1 cellular context compared by ENCODE assay signal in the genomic region with DNA sequence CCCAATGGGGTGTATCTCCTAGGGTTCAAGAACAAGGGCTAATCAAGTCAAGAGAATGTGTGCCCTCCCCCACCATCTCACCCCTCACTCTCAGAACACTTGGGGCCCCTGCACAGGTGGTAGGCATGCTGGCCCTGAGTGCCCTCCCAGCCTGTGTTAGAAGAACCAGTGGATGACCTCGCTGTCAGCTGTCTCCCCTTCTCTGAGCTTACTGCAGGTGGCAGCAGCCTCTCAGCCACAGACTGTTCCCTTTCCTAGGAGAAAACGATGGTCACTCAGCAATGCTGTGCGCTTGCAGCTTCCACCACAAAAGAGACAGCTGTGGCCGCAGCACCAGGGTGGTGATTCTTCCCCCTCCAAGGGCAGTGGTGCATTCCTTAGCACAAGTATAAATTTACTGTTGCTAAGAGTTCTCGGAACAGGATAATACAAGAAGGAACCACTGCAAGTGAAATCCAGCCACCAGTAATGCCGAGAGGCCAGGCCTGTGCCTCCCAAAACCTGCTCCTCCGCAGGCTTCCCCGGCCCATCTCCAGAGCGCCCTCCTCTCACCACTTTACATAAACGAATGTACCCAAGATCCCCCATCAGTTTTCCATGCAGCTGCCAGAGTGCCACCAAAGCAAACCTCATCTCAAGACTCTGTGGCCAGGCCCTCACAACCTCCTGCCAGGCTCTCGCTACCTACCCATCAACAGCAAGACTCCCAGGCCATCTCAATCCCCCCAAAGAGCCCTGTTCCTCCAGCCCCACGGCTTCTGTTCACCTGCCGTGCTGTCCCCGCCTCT.
TF ChIP-seq lines count a peak whose summit lies in the region.

No MANE protein-coding gene starts in this region.

TF ChIP-seq in HepG2, 621 proteins besides CTCF, POLR2A, EP300 and RAD21 (continued from another document):
- TF ChIP-seq, protein P1, sequence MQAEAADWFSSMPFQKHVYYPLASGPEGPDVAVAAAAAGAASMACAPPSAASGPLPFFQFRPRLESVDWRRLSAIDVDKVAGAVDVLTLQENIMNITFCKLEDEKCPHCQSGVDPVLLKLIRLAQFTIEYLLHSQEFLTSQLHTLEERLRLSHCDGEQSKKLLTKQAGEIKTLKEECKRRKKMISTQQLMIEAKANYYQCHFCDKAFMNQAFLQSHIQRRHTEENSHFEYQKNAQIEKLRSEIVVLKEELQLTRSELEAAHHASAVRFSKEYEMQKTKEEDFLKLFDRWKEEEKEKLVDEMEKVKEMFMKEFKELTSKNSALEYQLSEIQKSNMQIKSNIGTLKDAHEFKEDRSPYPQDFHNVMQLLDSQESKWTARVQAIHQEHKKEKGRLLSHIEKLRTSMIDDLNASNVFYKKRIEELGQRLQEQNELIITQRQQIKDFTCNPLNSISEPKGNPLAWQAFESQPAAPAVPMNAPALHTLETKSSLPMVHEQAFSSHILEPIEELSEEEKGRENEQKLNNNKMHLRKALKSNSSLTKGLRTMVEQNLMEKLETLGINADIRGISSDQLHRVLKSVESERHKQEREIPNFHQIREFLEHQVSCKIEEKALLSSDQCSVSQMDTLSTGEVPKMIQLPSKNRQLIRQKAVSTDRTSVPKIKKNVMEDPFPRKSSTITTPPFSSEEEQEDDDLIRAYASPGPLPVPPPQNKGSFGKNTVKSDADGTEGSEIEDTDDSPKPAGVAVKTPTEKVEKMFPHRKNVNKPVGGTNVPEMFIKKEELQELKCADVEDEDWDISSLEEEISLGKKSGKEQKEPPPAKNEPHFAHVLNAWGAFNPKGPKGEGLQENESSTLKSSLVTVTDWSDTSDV (CRISPR knock-in tag; IDR thresholded peaks at IDR 0.05) = 0 out of 2 replicates have a peak, but pooled peaks have one; percentile 49
- TF ChIP-seq ZNF777 (CRISPR knock-in tag; IDR thresholded peaks at IDR 0.05) = no peak
- TF ChIP-seq TBX3 (IDR thresholded peaks at IDR 0.05; ENCODE audit: borderline replicate concordance) = no peak
- TF ChIP-seq ZSCAN9 (CRISPR knock-in tag; IDR thresholded peaks at IDR 0.05; ENCODE audit: borderline replicate concordance) = no peak
- TF ChIP-seq, protein P2, sequence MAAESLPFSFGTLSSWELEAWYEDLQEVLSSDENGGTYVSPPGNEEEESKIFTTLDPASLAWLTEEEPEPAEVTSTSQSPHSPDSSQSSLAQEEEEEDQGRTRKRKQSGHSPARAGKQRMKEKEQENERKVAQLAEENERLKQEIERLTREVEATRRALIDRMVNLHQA (CRISPR knock-in tag; IDR thresholded peaks at IDR 0.05) = no peak
- 0 out of 4 replicates have a peak, but pooled peaks of 1 of the 2 experiments have one; percentile 25 for TF ChIP-seq KLF16 (CRISPR knock-in tag; IDR thresholded peaks at IDR 0.05)
- TF ChIP-seq GATAD2A (CRISPR knock-in tag; IDR thresholded peaks at IDR 0.05) = peak; percentile 69
- no peak for TF ChIP-seq ZNF891 (CRISPR knock-in tag; IDR thresholded peaks at IDR 0.05)
- TF ChIP-seq ZFY (CRISPR knock-in tag; IDR thresholded peaks at IDR 0.05) = no peak; the same call in 1 of the 2 replicates
- TF ChIP-seq ZNF773 (CRISPR knock-in tag; IDR thresholded peaks at IDR 0.05; ENCODE audit: borderline replicate concordance) = no peak
- TF ChIP-seq ADNP (CRISPR knock-in tag; IDR thresholded peaks at IDR 0.05) = no peak
- TF ChIP-seq, protein P3, sequence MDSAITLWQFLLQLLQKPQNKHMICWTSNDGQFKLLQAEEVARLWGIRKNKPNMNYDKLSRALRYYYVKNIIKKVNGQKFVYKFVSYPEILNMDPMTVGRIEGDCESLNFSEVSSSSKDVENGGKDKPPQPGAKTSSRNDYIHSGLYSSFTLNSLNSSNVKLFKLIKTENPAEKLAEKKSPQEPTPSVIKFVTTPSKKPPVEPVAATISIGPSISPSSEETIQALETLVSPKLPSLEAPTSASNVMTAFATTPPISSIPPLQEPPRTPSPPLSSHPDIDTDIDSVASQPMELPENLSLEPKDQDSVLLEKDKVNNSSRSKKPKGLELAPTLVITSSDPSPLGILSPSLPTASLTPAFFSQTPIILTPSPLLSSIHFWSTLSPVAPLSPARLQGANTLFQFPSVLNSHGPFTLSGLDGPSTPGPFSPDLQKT (CRISPR knock-in tag; IDR thresholded peaks at IDR 0.05; ENCODE audit: borderline replicate concordance) = no peak
- TF ChIP-seq ISX (CRISPR knock-in tag; conservative IDR thresholded peaks at IDR 0.05) = no peak
- TF ChIP-seq SAFB2 (CRISPR knock-in tag; IDR thresholded peaks at IDR 0.05; ENCODE audit: borderline replicate concordance, low read depth) = no peak
- TF ChIP-seq NFRKB (IDR thresholded peaks at IDR 0.05) = no peak
- TF ChIP-seq, protein P4, sequence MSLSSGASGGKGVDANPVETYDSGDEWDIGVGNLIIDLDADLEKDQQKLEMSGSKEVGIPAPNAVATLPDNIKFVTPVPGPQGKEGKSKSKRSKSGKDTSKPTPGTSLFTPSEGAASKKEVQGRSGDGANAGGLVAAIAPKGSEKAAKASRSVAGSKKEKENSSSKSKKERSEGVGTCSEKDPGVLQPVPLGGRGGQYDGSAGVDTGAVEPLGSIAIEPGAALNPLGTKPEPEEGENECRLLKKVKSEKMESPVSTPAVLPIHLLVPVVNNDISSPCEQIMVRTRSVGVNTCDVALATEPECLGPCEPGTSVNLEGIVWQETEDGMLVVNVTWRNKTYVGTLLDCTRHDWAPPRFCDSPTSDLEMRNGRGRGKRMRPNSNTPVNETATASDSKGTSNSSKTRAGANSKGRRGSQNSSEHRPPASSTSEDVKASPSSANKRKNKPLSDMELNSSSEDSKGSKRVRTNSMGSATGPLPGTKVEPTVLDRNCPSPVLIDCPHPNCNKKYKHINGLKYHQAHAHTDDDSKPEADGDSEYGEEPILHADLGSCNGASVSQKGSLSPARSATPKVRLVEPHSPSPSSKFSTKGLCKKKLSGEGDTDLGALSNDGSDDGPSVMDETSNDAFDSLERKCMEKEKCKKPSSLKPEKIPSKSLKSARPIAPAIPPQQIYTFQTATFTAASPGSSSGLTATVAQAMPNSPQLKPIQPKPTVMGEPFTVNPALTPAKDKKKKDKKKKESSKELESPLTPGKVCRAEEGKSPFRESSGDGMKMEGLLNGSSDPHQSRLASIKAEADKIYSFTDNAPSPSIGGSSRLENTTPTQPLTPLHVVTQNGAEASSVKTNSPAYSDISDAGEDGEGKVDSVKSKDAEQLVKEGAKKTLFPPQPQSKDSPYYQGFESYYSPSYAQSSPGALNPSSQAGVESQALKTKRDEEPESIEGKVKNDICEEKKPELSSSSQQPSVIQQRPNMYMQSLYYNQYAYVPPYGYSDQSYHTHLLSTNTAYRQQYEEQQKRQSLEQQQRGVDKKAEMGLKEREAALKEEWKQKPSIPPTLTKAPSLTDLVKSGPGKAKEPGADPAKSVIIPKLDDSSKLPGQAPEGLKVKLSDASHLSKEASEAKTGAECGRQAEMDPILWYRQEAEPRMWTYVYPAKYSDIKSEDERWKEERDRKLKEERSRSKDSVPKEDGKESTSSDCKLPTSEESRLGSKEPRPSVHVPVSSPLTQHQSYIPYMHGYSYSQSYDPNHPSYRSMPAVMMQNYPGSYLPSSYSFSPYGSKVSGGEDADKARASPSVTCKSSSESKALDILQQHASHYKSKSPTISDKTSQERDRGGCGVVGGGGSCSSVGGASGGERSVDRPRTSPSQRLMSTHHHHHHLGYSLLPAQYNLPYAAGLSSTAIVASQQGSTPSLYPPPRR (CRISPR knock-in tag; IDR thresholded peaks at IDR 0.05; ENCODE audit: borderline replicate concordance) = no peak
- TF ChIP-seq ZNF124 (CRISPR knock-in tag; IDR thresholded peaks at IDR 0.05) = no peak
- TF ChIP-seq CBX5 (CRISPR knock-in tag; IDR thresholded peaks at IDR 0.05; ENCODE audit: borderline replicate concordance) = peak; percentile 79; the same call in 1 of the 2 replicates
- no peak for TF ChIP-seq ZNF33A (CRISPR knock-in tag; IDR thresholded peaks at IDR 0.05; ENCODE audit: borderline replicate concordance)
- TF ChIP-seq IKZF4 (CRISPR knock-in tag; IDR thresholded peaks at IDR 0.05; ENCODE audit: borderline replicate concordance, low read depth, not compliant biosample characterization) = no peak
- no peak for TF ChIP-seq KAT7 (CRISPR knock-in tag; IDR thresholded peaks at IDR 0.05; ENCODE audit: borderline replicate concordance)
- TF ChIP-seq, protein P5, sequence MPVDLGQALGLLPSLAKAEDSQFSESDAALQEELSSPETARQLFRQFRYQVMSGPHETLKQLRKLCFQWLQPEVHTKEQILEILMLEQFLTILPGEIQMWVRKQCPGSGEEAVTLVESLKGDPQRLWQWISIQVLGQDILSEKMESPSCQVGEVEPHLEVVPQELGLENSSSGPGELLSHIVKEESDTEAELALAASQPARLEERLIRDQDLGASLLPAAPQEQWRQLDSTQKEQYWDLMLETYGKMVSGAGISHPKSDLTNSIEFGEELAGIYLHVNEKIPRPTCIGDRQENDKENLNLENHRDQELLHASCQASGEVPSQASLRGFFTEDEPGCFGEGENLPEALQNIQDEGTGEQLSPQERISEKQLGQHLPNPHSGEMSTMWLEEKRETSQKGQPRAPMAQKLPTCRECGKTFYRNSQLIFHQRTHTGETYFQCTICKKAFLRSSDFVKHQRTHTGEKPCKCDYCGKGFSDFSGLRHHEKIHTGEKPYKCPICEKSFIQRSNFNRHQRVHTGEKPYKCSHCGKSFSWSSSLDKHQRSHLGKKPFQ (CRISPR knock-in tag; IDR thresholded peaks at IDR 0.05; ENCODE audit: insufficient replicate concordance) = no peak
- TF ChIP-seq MED1 (CRISPR knock-in tag; IDR thresholded peaks at IDR 0.05) = no peak; the same call in 1 of the 2 replicates
- no peak for TF ChIP-seq MIER2 (CRISPR knock-in tag; IDR thresholded peaks at IDR 0.05)
- TF ChIP-seq TCF12 (IDR thresholded peaks at IDR 0.05) = no peak
- no peak for TF ChIP-seq TCF12 (CRISPR knock-in tag; IDR thresholded peaks at IDR 0.05)
- TF ChIP-seq, protein P6, sequence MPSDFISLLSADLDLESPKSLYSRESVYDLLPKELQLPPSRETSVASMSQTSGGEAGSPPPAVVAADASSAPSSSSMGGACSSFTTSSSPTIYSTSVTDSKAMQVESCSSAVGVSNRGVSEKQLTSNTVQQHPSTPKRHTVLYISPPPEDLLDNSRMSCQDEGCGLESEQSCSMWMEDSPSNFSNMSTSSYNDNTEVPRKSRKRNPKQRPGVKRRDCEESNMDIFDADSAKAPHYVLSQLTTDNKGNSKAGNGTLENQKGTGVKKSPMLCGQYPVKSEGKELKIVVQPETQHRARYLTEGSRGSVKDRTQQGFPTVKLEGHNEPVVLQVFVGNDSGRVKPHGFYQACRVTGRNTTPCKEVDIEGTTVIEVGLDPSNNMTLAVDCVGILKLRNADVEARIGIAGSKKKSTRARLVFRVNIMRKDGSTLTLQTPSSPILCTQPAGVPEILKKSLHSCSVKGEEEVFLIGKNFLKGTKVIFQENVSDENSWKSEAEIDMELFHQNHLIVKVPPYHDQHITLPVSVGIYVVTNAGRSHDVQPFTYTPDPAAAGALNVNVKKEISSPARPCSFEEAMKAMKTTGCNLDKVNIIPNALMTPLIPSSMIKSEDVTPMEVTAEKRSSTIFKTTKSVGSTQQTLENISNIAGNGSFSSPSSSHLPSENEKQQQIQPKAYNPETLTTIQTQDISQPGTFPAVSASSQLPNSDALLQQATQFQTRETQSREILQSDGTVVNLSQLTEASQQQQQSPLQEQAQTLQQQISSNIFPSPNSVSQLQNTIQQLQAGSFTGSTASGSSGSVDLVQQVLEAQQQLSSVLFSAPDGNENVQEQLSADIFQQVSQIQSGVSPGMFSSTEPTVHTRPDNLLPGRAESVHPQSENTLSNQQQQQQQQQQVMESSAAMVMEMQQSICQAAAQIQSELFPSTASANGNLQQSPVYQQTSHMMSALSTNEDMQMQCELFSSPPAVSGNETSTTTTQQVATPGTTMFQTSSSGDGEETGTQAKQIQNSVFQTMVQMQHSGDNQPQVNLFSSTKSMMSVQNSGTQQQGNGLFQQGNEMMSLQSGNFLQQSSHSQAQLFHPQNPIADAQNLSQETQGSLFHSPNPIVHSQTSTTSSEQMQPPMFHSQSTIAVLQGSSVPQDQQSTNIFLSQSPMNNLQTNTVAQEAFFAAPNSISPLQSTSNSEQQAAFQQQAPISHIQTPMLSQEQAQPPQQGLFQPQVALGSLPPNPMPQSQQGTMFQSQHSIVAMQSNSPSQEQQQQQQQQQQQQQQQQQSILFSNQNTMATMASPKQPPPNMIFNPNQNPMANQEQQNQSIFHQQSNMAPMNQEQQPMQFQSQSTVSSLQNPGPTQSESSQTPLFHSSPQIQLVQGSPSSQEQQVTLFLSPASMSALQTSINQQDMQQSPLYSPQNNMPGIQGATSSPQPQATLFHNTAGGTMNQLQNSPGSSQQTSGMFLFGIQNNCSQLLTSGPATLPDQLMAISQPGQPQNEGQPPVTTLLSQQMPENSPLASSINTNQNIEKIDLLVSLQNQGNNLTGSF (CRISPR knock-in tag; IDR thresholded peaks at IDR 0.05) = no peak
- peak; percentile 53 for TF ChIP-seq FOSL2 (CRISPR knock-in tag; IDR thresholded peaks at IDR 0.05)
